In genomic region chr7:151135525-151135845, GRCh38 we compare ENCODE assay signal across 1 cellular context.
TF ChIP-seq lines count a peak whose summit lies in the region.

No MANE protein-coding gene starts in this region.

TF ChIP-seq in IMR-90, 13 proteins besides CTCF, POLR2A, EP300 and RAD21 (continued from another document):
- TF ChIP-seq MXI1 (IDR thresholded peaks at IDR 0.05; ENCODE audit: borderline replicate concordance, low read depth, low read length) (no peak), RCOR1 (IDR thresholded peaks at IDR 0.05; ENCODE audit: insufficient replicate concordance, low read length) (no peak), BHLHE40 (IDR thresholded peaks at IDR 0.05; ENCODE audit: low read depth, low read length) (no peak)
